Comparison of ENCODE assay signal across 8 cellular contexts in genomic region chr11:95791385-95792033, GRCh38.
DNase-seq lines count a peak whose midpoint lies in the region; ATAC-seq and TF ChIP-seq lines count a peak whose summit lies in the region.

No MANE protein-coding gene starts in this region.

- TF ChIP-seq CTCF in WERI-Rb-1 (IDR thresholded peaks at IDR 0.05; ENCODE audit: low read depth, low read length) = no peak

- no peak for ATAC-seq in stimulated activated naive CD8-positive, alpha-beta T cell treated with anti-CD3 and anti-CD28 coated beads, Interleukin-15, amount 100 ng/mL, for 72 hours
- ATAC-seq in GM21515 (IDR thresholded peaks at IDR 0.05; ENCODE audit: unreplicated experiment) = no peak

- peak overlapping the region; percentile 98 to 100 for H3K4me3 Mint-ChIP-seq in stimulated activated naive CD8-positive, alpha-beta T cell treated with anti-CD3 and anti-CD28 coated beads, Interleukin-15, amount 100 ng/mL, for 72 hours

- H3K9me3 Mint-ChIP-seq in stimulated activated naive CD8-positive, alpha-beta T cell treated with anti-CD3 and anti-CD28 coated beads, Interleukin-15, amount 100 ng/mL, for 72 hours = no peaks in the 10 kb centered on the region

- H3K27me3 ChIP-seq in WERI-Rb-1 (ENCODE audit: insufficient read depth, low read depth, severe bottlenecking) = no peaks in the 10 kb centered on the region

- H3K4me1 Mint-ChIP-seq in stimulated activated naive CD8-positive, alpha-beta T cell treated with anti-CD3 and anti-CD28 coated beads, Interleukin-15, amount 100 ng/mL, for 72 hours = peaks cover 46% of the 10 kb centered on the region

- peak overlapping the region; percentile 98 for H3K27ac ChIP-seq in WERI-Rb-1

- no peaks in the 10 kb centered on the region for H3K9me3 ChIP-seq in WERI-Rb-1 (ENCODE audit: severe bottlenecking)

- H3K27me3 Mint-ChIP-seq in stimulated activated naive CD8-positive, alpha-beta T cell treated with anti-CD3 and anti-CD28 coated beads, Interleukin-15, amount 100 ng/mL, for 72 hours = no peaks in the 10 kb centered on the region

- peaks cover 23% of the 10 kb centered on the region for H3K36me3 ChIP-seq in WERI-Rb-1

- H3K4me3 ChIP-seq in WERI-Rb-1 (ENCODE audit: low read depth, low read length) (peak overlapping the region; percentile 71), iPS-11a (ENCODE audit: low read depth, low read length) (peak overlapping the region; percentile 72)

- peak; percentile 13 for DNase-seq in NCI-H1105 (lab: John Stamatoyannopoulos, UW)
- no peak for DNase-seq in NCI-H1105 treated with DMSO at 0.1 percent for 48 hours (lab: John Stamatoyannopoulos, UW)
- DNase-seq in WERI-Rb-1 = no peak
- DNase-seq in stimulated activated naive CD8-positive, alpha-beta T cell treated with anti-CD3 and anti-CD28 coated beads, Interleukin-15, amount 100 ng/mL, for 72 hours = no peak
- DNase-seq in DMS53 (lab: John Stamatoyannopoulos, UW) = no peak
- DNase-seq in cerebellar nuclear complex (lab: John Stamatoyannopoulos, UW) = no peak

- H3K27ac Mint-ChIP-seq in stimulated activated naive CD8-positive, alpha-beta T cell treated with anti-CD3 and anti-CD28 coated beads, Interleukin-15, amount 100 ng/mL, for 72 hours = peak overlapping the region; percentile 100
